Comparison of ENCODE assay signal across 3 cellular contexts in the genomic region with DNA sequence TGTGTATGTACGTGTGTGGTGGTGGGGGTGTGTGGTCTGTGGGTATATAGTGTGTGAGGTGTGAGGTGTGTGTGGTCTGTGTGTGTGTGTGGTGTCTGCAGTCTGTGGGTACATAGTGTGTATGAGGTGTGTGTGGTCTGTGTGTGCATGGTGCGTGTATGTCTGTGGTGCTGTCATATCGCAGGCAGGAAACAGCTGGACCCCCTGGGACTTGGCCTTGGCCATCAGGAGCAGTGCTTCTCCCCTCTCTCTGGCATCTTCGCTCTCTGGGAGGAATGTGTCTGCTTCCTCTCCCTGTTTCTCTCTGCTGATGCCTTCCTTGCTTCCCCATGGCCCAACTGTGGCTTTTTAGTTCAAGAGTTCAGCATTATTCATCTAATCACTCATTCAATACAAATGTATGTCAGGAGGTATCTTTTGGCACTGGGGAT.
TF ChIP-seq lines count a peak whose summit lies in the region.

No MANE protein-coding gene starts in this region.

TF ChIP-seq in HCT116, 20 proteins besides CTCF, POLR2A, EP300 and RAD21:
- TF ChIP-seq SRF (IDR thresholded peaks at IDR 0.05; ENCODE audit: low read depth): no peak
- no peak for TF ChIP-seq EZH2 (IDR thresholded peaks at IDR 0.05)
- no peak for TF ChIP-seq TCF7L2 (IDR thresholded peaks at IDR 0.05; ENCODE audit: borderline replicate concordance, extremely low read depth, insufficient read depth, insufficient read length)
- no peak for TF ChIP-seq EGR1 (IDR thresholded peaks at IDR 0.05; ENCODE audit: low read depth)
- no peak for TF ChIP-seq ELF1 (IDR thresholded peaks at IDR 0.05; ENCODE audit: borderline replicate concordance, low read depth)
- no peak for TF ChIP-seq JUND (IDR thresholded peaks at IDR 0.05)
- no peak for TF ChIP-seq YY1 (IDR thresholded peaks at IDR 0.05; ENCODE audit: extremely low read depth, insufficient replicate concordance, low read depth, low read length)
- TF ChIP-seq ZFX (IDR thresholded peaks at IDR 0.05): no peak
- TF ChIP-seq SP1 (IDR thresholded peaks at IDR 0.05; ENCODE audit: low read depth): no peak
- TF ChIP-seq ZNF274 (IDR thresholded peaks at IDR 0.05; ENCODE audit: low read depth, low read length): no peak
- TF ChIP-seq, protein P1, sequence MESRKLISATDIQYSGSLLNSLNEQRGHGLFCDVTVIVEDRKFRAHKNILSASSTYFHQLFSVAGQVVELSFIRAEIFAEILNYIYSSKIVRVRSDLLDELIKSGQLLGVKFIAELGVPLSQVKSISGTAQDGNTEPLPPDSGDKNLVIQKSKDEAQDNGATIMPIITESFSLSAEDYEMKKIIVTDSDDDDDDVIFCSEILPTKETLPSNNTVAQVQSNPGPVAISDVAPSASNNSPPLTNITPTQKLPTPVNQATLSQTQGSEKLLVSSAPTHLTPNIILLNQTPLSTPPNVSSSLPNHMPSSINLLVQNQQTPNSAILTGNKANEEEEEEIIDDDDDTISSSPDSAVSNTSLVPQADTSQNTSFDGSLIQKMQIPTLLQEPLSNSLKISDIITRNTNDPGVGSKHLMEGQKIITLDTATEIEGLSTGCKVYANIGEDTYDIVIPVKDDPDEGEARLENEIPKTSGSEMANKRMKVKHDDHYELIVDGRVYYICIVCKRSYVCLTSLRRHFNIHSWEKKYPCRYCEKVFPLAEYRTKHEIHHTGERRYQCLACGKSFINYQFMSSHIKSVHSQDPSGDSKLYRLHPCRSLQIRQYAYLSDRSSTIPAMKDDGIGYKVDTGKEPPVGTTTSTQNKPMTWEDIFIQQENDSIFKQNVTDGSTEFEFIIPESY (IDR thresholded peaks at IDR 0.05; ENCODE audit: extremely low read depth, insufficient replicate concordance, low read length): no peak

TF ChIP-seq in HepG2, 621 proteins besides CTCF, POLR2A, EP300 and RAD21 (continues in another document):
- TF ChIP-seq ZNF430 (CRISPR knock-in tag; IDR thresholded peaks at IDR 0.05): no peak
- TF ChIP-seq, protein P2, sequence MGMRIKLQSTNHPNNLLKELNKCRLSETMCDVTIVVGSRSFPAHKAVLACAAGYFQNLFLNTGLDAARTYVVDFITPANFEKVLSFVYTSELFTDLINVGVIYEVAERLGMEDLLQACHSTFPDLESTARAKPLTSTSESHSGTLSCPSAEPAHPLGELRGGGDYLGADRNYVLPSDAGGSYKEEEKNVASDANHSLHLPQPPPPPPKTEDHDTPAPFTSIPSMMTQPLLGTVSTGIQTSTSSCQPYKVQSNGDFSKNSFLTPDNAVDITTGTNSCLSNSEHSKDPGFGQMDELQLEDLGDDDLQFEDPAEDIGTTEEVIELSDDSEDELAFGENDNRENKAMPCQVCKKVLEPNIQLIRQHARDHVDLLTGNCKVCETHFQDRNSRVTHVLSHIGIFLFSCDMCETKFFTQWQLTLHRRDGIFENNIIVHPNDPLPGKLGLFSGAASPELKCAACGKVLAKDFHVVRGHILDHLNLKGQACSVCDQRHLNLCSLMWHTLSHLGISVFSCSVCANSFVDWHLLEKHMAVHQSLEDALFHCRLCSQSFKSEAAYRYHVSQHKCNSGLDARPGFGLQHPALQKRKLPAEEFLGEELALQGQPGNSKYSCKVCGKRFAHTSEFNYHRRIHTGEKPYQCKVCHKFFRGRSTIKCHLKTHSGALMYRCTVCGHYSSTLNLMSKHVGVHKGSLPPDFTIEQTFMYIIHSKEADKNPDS (CRISPR knock-in tag; IDR thresholded peaks at IDR 0.05): no peak
- TF ChIP-seq KLF6 (CRISPR knock-in tag; IDR thresholded peaks at IDR 0.05): no peak
- TF ChIP-seq, protein P3, sequence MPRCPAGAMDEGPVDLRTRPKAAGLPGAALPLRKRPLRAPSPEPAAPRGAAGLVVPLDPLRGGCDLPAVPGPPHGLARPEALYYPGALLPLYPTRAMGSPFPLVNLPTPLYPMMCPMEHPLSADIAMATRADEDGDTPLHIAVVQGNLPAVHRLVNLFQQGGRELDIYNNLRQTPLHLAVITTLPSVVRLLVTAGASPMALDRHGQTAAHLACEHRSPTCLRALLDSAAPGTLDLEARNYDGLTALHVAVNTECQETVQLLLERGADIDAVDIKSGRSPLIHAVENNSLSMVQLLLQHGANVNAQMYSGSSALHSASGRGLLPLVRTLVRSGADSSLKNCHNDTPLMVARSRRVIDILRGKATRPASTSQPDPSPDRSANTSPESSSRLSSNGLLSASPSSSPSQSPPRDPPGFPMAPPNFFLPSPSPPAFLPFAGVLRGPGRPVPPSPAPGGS (CRISPR knock-in tag; IDR thresholded peaks at IDR 0.05): no peak
- TF ChIP-seq PRPF4 (IDR thresholded peaks at IDR 0.05; ENCODE audit: low read depth, low read length, poor library complexity, severe bottlenecking): no peak
- TF ChIP-seq ZC3H4 (CRISPR knock-in tag; IDR thresholded peaks at IDR 0.05; ENCODE audit: borderline replicate concordance): no peak
- TF ChIP-seq, protein P4, sequence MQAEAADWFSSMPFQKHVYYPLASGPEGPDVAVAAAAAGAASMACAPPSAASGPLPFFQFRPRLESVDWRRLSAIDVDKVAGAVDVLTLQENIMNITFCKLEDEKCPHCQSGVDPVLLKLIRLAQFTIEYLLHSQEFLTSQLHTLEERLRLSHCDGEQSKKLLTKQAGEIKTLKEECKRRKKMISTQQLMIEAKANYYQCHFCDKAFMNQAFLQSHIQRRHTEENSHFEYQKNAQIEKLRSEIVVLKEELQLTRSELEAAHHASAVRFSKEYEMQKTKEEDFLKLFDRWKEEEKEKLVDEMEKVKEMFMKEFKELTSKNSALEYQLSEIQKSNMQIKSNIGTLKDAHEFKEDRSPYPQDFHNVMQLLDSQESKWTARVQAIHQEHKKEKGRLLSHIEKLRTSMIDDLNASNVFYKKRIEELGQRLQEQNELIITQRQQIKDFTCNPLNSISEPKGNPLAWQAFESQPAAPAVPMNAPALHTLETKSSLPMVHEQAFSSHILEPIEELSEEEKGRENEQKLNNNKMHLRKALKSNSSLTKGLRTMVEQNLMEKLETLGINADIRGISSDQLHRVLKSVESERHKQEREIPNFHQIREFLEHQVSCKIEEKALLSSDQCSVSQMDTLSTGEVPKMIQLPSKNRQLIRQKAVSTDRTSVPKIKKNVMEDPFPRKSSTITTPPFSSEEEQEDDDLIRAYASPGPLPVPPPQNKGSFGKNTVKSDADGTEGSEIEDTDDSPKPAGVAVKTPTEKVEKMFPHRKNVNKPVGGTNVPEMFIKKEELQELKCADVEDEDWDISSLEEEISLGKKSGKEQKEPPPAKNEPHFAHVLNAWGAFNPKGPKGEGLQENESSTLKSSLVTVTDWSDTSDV (CRISPR knock-in tag; IDR thresholded peaks at IDR 0.05): no peak
- TF ChIP-seq ATF7-NPFF (CRISPR knock-in tag; IDR thresholded peaks at IDR 0.05; ENCODE audit: low read depth): no peak

TF ChIP-seq in HEK293T, 16 proteins besides CTCF, POLR2A, EP300 and RAD21 (continued from another document):
- TF ChIP-seq SUZ12 (IDR thresholded peaks at IDR 0.05) (no peak), ELF4 (IDR thresholded peaks at IDR 0.05) (no peak), BHLHE40 (IDR thresholded peaks at IDR 0.05; ENCODE audit: borderline replicate concordance) (no peak), NFRKB (IDR thresholded peaks at IDR 0.05) (no peak), L3MBTL2 (conservative IDR thresholded peaks at IDR 0.05) (no peak), CTBP1 (IDR thresholded peaks at IDR 0.05; ENCODE audit: borderline replicate concordance) (no peak), FOXA1 (IDR thresholded peaks at IDR 0.05) (no peak), FOXM1 (IDR thresholded peaks at IDR 0.05; ENCODE audit: borderline replicate concordance) (no peak), LEF1 (IDR thresholded peaks at IDR 0.05; ENCODE audit: borderline replicate concordance) (no peak), ZNF384 (IDR thresholded peaks at IDR 0.05) (no peak), ARNT (IDR thresholded peaks at IDR 0.05) (no peak), FOXK2 (IDR thresholded peaks at IDR 0.05) (no peak), TARDBP (IDR thresholded peaks at IDR 0.05) (no peak), HDGF (IDR thresholded peaks at IDR 0.05; ENCODE audit: borderline replicate concordance) (no peak)
- TF ChIP-seq, protein P5, sequence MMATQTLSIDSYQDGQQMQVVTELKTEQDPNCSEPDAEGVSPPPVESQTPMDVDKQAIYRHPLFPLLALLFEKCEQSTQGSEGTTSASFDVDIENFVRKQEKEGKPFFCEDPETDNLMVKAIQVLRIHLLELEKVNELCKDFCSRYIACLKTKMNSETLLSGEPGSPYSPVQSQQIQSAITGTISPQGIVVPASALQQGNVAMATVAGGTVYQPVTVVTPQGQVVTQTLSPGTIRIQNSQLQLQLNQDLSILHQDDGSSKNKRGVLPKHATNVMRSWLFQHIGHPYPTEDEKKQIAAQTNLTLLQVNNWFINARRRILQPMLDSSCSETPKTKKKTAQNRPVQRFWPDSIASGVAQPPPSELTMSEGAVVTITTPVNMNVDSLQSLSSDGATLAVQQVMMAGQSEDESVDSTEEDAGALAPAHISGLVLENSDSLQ (IDR thresholded peaks at IDR 0.05): no peak
